Comparison of ENCODE assay signal across 9 cellular contexts in genomic region chr14:72876710-72877063, GRCh38.
"Had no signal": no experiment of that assay in that cellular context is flagged by ENCODE, and none has a peak within 500 bp of the region (broad histone marks: within the 10 kb centered on the region; RNA-seq: fewer than 3 reads in every experiment).

No MANE protein-coding gene starts in this region.

- ATAC-seq: left lobe of liver, right cardiac atrium had no signal

- H3K27me3 Mint-ChIP-seq: activated naive CD8-positive, alpha-beta T cell had no signal

- H3K4me3 ChIP-seq: smooth muscle cell, tibial nerve had no signal

- H3K4me2 ChIP-seq: smooth muscle cell had no signal

- DNase-seq: activated effector memory CD4-positive, alpha-beta T cell treated with Interleukin-2 at 50 U/mL for 16 hours; mammary epithelial cell; right cardiac atrium had no signal

- H3K4me3 Mint-ChIP-seq: activated naive CD8-positive, alpha-beta T cell had no signal

- H3K27ac ChIP-seq: tibial nerve had no signal

- H3K27ac Mint-ChIP-seq: activated naive CD8-positive, alpha-beta T cell; progenitor cell of endocrine pancreas had no signal

- H3K27me3 ChIP-seq: tibial nerve had no signal

- FAIRE-seq: endometrium had no signal

- H3K4me1 ChIP-seq: tibial nerve had no signal

- H3K36me3 ChIP-seq: tibial nerve had no signal
